10 cellular contexts compared by ENCODE assay signal in genomic region chr15:79872358-79873017, GRCh38.
DNase-seq lines count a peak whose midpoint lies in the region; ATAC-seq lines count a peak whose summit lies in the region.
"Had no signal": no experiment of that assay in that cellular context is flagged by ENCODE, and none has a peak within 500 bp of the region (broad histone marks: within the 10 kb centered on the region; RNA-seq: fewer than 3 reads in every experiment).

No MANE protein-coding gene starts in this region.

- DNase-seq in activated effector memory CD4-positive, alpha-beta T cell treated with Interleukin-2 at 50 U/mL for 16 hours, result peak; percentile 19
- DNase-seq in activated effector memory CD4-positive, alpha-beta T cell treated with anti-CD3 and anti-CD28 coated beads, Interleukin-2, amount 50 U/mL, for 16 hours, result no peak
- peak in 4 of 5 donors; percentile 13 to 47 (median 45) for DNase-seq in T-helper 1 cell
- DNase-seq in effector memory CD8-positive, alpha-beta T cell, result peak; percentile 28 to 34 (median 29)
- DNase-seq in stimulated activated naive B cell treated with anti-CD40 and anti-IgM and Interleukin-4, amounts not matched to agents 10 μg/mL and 1 μg/mL and 100 μg/mL, for 72 hours, result no peak
- no peak for DNase-seq in NCI-H2227 (lab: John Stamatoyannopoulos, UW; ENCODE audit: unreplicated experiment)
- DNase-seq: NCI-H1105 treated with DMSO at 0.1 percent for 48 hours, sigmoid colon had no signal

- peaks cover 13 to 21% of the 10 kb centered on the region in 2 donors for H3K4me1 Mint-ChIP-seq in effector memory CD8-positive, alpha-beta T cell (ENCODE audit: low read depth in 2 of 2)
- H3K4me1 Mint-ChIP-seq in stimulated activated naive B cell treated with anti-CD40 and anti-IgM and Interleukin-4, amounts not matched to agents 10 μg/mL and 1 μg/mL and 100 μg/mL, for 72 hours, result peaks cover 6 to 14% of the 10 kb centered on the region in 2 donors

- H3K4me3 Mint-ChIP-seq in effector memory CD8-positive, alpha-beta T cell, result peak overlapping the region; percentile 9 to 17
- H3K4me3 Mint-ChIP-seq in stimulated activated naive B cell treated with anti-CD40 and anti-IgM and Interleukin-4, amounts not matched to agents 10 μg/mL and 1 μg/mL and 100 μg/mL, for 72 hours, result no peak overlapping the region

- peaks cover 0 to 7% of the 10 kb centered on the region in 2 donors for H3K9me3 Mint-ChIP-seq in effector memory CD8-positive, alpha-beta T cell
- peaks cover 18 to 25% of the 10 kb centered on the region in 2 donors for H3K9me3 Mint-ChIP-seq in stimulated activated naive B cell treated with anti-CD40 and anti-IgM and Interleukin-4, amounts not matched to agents 10 μg/mL and 1 μg/mL and 100 μg/mL, for 72 hours

- H3K36me3 Mint-ChIP-seq in effector memory CD8-positive, alpha-beta T cell (ENCODE audit: insufficient read depth), result peaks cover 38% of the 10 kb centered on the region
- H3K36me3 Mint-ChIP-seq in stimulated activated naive B cell treated with anti-CD40 and anti-IgM and Interleukin-4, amounts not matched to agents 10 μg/mL and 1 μg/mL and 100 μg/mL, for 72 hours, result peaks cover 66 to 83% of the 10 kb centered on the region in 2 donors

- H3K27me3 Mint-ChIP-seq in effector memory CD8-positive, alpha-beta T cell, result no peaks in the 10 kb centered on the region
- H3K27me3 Mint-ChIP-seq in stimulated activated naive B cell treated with anti-CD40 and anti-IgM and Interleukin-4, amounts not matched to agents 10 μg/mL and 1 μg/mL and 100 μg/mL, for 72 hours, result no peaks in the 10 kb centered on the region

- peak; percentile 88 for ATAC-seq in effector memory CD8-positive, alpha-beta T cell (replicated peaks)
- peak in 1 of 2 donors; percentile 33 for ATAC-seq in stimulated activated naive B cell treated with anti-CD40 and anti-IgM and Interleukin-4, amounts not matched to agents 10 μg/mL and 1 μg/mL and 100 μg/mL, for 72 hours (replicated peaks)
- ATAC-seq in GM19397 (IDR thresholded peaks at IDR 0.05; ENCODE audit: unreplicated experiment) (no peak), HG03097 (IDR thresholded peaks at IDR 0.05; ENCODE audit: low FRiP score, unreplicated experiment) (no peak)

- H3K27ac Mint-ChIP-seq in effector memory CD8-positive, alpha-beta T cell, result peak overlapping the region; percentile 80 to 85
- H3K27ac Mint-ChIP-seq in stimulated activated naive B cell treated with anti-CD40 and anti-IgM and Interleukin-4, amounts not matched to agents 10 μg/mL and 1 μg/mL and 100 μg/mL, for 72 hours, result peak overlapping the region; percentile 42

Comparison
In these comparisons a context has a peak if more than half of its experiments do, and no peak if none do; other contexts are left out.
1. DNase-seq: peak in activated effector memory CD4-positive, alpha-beta T cell treated with Interleukin-2 at 50 U/mL for 16 hours (single experiment), T-helper 1 cell (4 of 5) and effector memory CD8-positive, alpha-beta T cell (3 of 3); none in activated effector memory CD4-positive, alpha-beta T cell treated with anti-CD3 and anti-CD28 coated beads, Interleukin-2, amount 50 U/mL, for 16 hours (single experiment), stimulated activated naive B cell treated with anti-CD40 and anti-IgM and Interleukin-4, amounts not matched to agents 10 μg/mL and 1 μg/mL and 100 μg/mL, for 72 hours (single experiment) and NCI-H2227 (single experiment).
2. H3K4me3 Mint-ChIP-seq: peak in effector memory CD8-positive, alpha-beta T cell (2 of 2); none in stimulated activated naive B cell treated with anti-CD40 and anti-IgM and Interleukin-4, amounts not matched to agents 10 μg/mL and 1 μg/mL and 100 μg/mL, for 72 hours (0 of 2).